ENCODE assay signal across 1 cellular context in genomic region chr6:139868576-139868975, GRCh38.
TF ChIP-seq lines count a peak whose summit lies in the region.

No MANE protein-coding gene starts in this region.

TF ChIP-seq in WTC11, 78 proteins besides CTCF, POLR2A, EP300 and RAD21 (continued from another document):
- no peak for TF ChIP-seq PREB (CRISPR knock-in tag; IDR thresholded peaks at IDR 0.05; ENCODE audit: borderline replicate concordance)
- no peak for TF ChIP-seq ZNF425 (CRISPR knock-in tag; conservative IDR thresholded peaks at IDR 0.05)
- TF ChIP-seq ZNF281 (CRISPR knock-in tag; IDR thresholded peaks at IDR 0.05): no peak
- TF ChIP-seq EMX1 (CRISPR knock-in tag; IDR thresholded peaks at IDR 0.05): no peak
- no peak for TF ChIP-seq USF1 (CRISPR knock-in tag; IDR thresholded peaks at IDR 0.05)
- no peak for TF ChIP-seq ZNF512 (CRISPR knock-in tag; IDR thresholded peaks at IDR 0.05; ENCODE audit: borderline replicate concordance)
- TF ChIP-seq SMAD3 (CRISPR knock-in tag; IDR thresholded peaks at IDR 0.05; ENCODE audit: borderline replicate concordance): no peak
TF ChIP-seq in WTC11: peak in this region for 0.
